27 cellular contexts compared by ENCODE assay signal in the genomic region with DNA sequence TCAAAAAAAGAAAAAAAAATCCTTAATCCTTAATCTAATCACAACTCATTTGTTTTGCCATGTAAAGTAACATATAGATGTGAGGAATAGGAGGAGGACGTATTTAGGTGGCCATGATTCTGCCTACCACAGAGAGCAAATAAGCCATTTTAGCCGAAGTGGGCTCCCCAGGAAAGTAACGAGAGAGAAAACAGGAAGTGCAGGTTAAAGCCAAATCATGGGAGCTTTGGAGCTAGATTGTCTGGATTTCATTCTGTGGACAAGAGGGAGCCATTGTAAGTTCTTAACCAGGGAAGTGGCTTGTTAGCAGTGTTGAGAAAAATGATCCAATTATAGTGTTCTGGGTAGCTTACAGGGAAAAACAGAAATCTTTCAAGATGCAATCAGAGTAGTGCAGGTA. TPM values are rescaled to one million over a fixed set of nuclear protein-coding genes. Genes with fewer than 3 reads are reported as not detected.
DNase-seq lines count a peak whose midpoint lies in the region; ATAC-seq, FAIRE-seq and TF ChIP-seq lines count a peak whose summit lies in the region.
"Had no signal": no experiment of that assay in that cellular context is flagged by ENCODE, and none has a peak within 500 bp of the region (broad histone marks: within the 10 kb centered on the region; RNA-seq: fewer than 3 reads in every experiment).

No MANE protein-coding gene starts in this region.

- H3K4me2 ChIP-seq in K562 (ENCODE audit: insufficient read depth, low read length) = no peak overlapping the region
- H3K4me2 ChIP-seq: KMS-11 had no signal

- no peaks in the 10 kb centered on the region for H3K9me3 Mint-ChIP-seq in chondrocyte (ENCODE audit: low read depth)
- H3K9me3 Mint-ChIP-seq: CD8-positive, alpha-beta memory T cell had no signal

- H3K9me3 ChIP-seq in K562 (replicated peaks; ENCODE audit: control insufficient read depth, insufficient read depth, low read depth, low read length) = no peaks in the 10 kb centered on the region
- H3K9me3 ChIP-seq: Peyer's patch had no signal

- no peak overlapping the region for H3K4me3 Mint-ChIP-seq in chondrocyte (ENCODE audit: unreplicated experiment)
- H3K4me3 Mint-ChIP-seq: CD8-positive, alpha-beta memory T cell had no signal

- no TSS peak for BruUV-seq in K562 (replicated peaks; lab: Mats Ljungman, UMichigan)

- TF ChIP-seq POLR2A in GM12891 (IDR thresholded peaks at IDR 0.05; ENCODE audit: low read depth, low read length) (no peak), K562 (conservative IDR thresholded peaks at IDR 0.05) (no peak)

- no peak overlapping the region for H3K9ac ChIP-seq in K562 (ENCODE audit: insufficient read depth in 1 of 2, low read depth in 2 of 2, low read length in 2 of 2)
- H3K9ac ChIP-seq: KMS-11 had no signal

- no peaks in the 10 kb centered on the region for H3K9me1 ChIP-seq in K562 (ENCODE audit: control insufficient read depth, insufficient read depth, low read length)

- TF ChIP-seq CTCF in K562 (IDR thresholded peaks at IDR 0.05 in 2 of 3, conservative IDR thresholded peaks at IDR 0.05 in 1 of 3; ENCODE audit: insufficient read depth in 2 of 3, low read depth in 1 of 3, low read length in 3 of 3) (no peak), chondrocyte (IDR thresholded peaks at IDR 0.05) (no peak)

- POLR2A ChIA-PET in K562 (lab: Yijun Ruan, JAX) = interaction anchor here (0.6 to 2.0 kb wide), 4 partner anchors 15 to 948 kb away, joined by 3 to 8 read pairs (median 4); no protein-coding TSS in a partner anchor

- peaks cover 4 to 11% of the 10 kb centered on the region in 2 experiments; a peak in 4 of 5 replicates for H3K4me1 ChIP-seq in K562 (replicated peaks in 1 of 2; ENCODE audit: control insufficient read depth in 2 of 2, insufficient read depth in 2 of 2, low read length in 2 of 2)

- ATAC-seq in K562 = no peak
- ATAC-seq: HCT116 had no signal

- intact Hi-C loops in K562 (cut with micrococcal nuclease) = no loop called here

- no peak overlapping the region for H3K4me3 ChIP-seq in K562
- H3K4me3 ChIP-seq: Peyer's patch had no signal

- CTCF ChIA-PET in K562 (lab: Yijun Ruan, JAX; ENCODE audit: low intra/inter-chr PET ratio) = no interaction called here

- peaks cover 19% of the 10 kb centered on the region for H3K4me1 Mint-ChIP-seq in chondrocyte (ENCODE audit: low read depth)

- H3K27me3 ChIP-seq in K562 (ENCODE audit: control insufficient read depth in 2 of 2, insufficient read depth in 2 of 2, low read length in 2 of 2) = no peaks in the 10 kb centered on the region
- H3K27me3 ChIP-seq: Peyer's patch had no signal

- FAIRE-seq in GM12891 (lab: Jason Lieb, UNC) = no peak
- no peak for FAIRE-seq in K562 (lab: Jason Lieb, UNC)
- FAIRE-seq: GM18507 had no signal

- H3K27ac ChIP-seq in K562 (ENCODE audit: extremely low read depth, low read depth, low read length) = no peak overlapping the region
- H3K27ac ChIP-seq: KMS-11, Peyer's patch had no signal

- no peaks in the 10 kb centered on the region for H3K27me3 Mint-ChIP-seq in chondrocyte (ENCODE audit: low read depth)
- H3K27me3 Mint-ChIP-seq: CD8-positive, alpha-beta memory T cell had no signal

- no peak overlapping the region for H3K27ac Mint-ChIP-seq in chondrocyte (ENCODE audit: unreplicated experiment)

- H2AFZ ChIP-seq in K562 (ENCODE audit: low read depth, low read length) = 0 out of 2 replicates have a peak overlapping the region, but pooled peaks have one; percentile 14

- peak; percentile 1 for DNase-seq in NCI-H2107 treated with DMSO at 0.1 percent for 48 hours (lab: John Stamatoyannopoulos, UW; ENCODE audit: unreplicated experiment)
- no peak for DNase-seq in NCI-H2107 (lab: John Stamatoyannopoulos, UW)
- no peak for DNase-seq in GM12891 (ENCODE audit: insufficient read length, low spot score)
- peak; percentile 9 for DNase-seq in OCI-M1 (lab: John Stamatoyannopoulos, UW)
- DNase-seq in K562 (ENCODE audit: extremely low read depth in 1 of 4, low spot score in 3 of 4) = no peak
- no peak for DNase-seq in chondrocyte (ENCODE audit: low spot score)
- no peak for DNase-seq in A172 (ENCODE audit: low spot score)
- DNase-seq: 8988T; AML-193; C1 segment of cervical spinal cord; Calu3; CD8-positive, alpha-beta memory T cell; DMS153; GOT3; NCI-H1092; NCI-H1436; NCI-H1930; NCI-H2171 treated with DMSO at 0.1 percent for 48 hours; NCI-H446; NCI-H526; NK-92 treated with Interleukin-12 subunit alpha and Interleukin-12 subunit beta, amount 100 ng/mL, for 24 hours; Peyer's patch; T-helper 1 cell had no signal

- H3K79me2 ChIP-seq in K562 (ENCODE audit: control insufficient read depth, insufficient read depth, low read length) = no peaks in the 10 kb centered on the region

- H4K20me1 ChIP-seq in K562 (replicated peaks; ENCODE audit: control insufficient read depth, insufficient read depth, low read length) = no peaks in the 10 kb centered on the region

- WGBS in K562 (ENCODE audit: insufficient coverage, low coverage, missing lambda C conversion rate) = 32% methylated on average over 3 of the region's 3 CpGs

- no peak for TF ChIP-seq RAD21 in K562 (CRISPR knock-in tag; conservative IDR thresholded peaks at IDR 0.05 in 1 of 2, IDR thresholded peaks at IDR 0.05 in 1 of 2)

- in situ Hi-C loops in K562 (cut with MboI) = no loop called here

- no peaks in the 10 kb centered on the region for H3K36me3 Mint-ChIP-seq in chondrocyte (ENCODE audit: low read depth)

- no peaks in the 10 kb centered on the region; the same call in 2 of the 3 replicates for H3K36me3 ChIP-seq in K562 (ENCODE audit: control insufficient read depth, insufficient read depth, low read length)
- H3K36me3 ChIP-seq: Peyer's patch had no signal

- no peak for TF ChIP-seq EP300 in K562 (IDR thresholded peaks at IDR 0.05; ENCODE audit: low read length)

TF ChIP-seq in GM12891, 5 proteins besides CTCF, POLR2A, EP300 and RAD21:
- TF ChIP-seq PAX5 (IDR thresholded peaks at IDR 0.05; ENCODE audit: insufficient read depth, low read length, severe bottlenecking) = no peak
- peak; percentile 67 for TF ChIP-seq SPI1 (IDR thresholded peaks at IDR 0.05; ENCODE audit: low read depth, low read length)
- TF ChIP-seq TAF1 (IDR thresholded peaks at IDR 0.05; ENCODE audit: low read depth, low read length) = no peak
- TF ChIP-seq POU2F2 (IDR thresholded peaks at IDR 0.05; ENCODE audit: low read depth, low read length) = no peak

TF ChIP-seq in K562, 482 proteins besides CTCF, POLR2A, EP300 and RAD21:
- TF ChIP-seq SPI1 (IDR thresholded peaks at IDR 0.05; ENCODE audit: borderline replicate concordance, low read depth, low read length) (peak; percentile 99), ZNF384 (IDR thresholded peaks at IDR 0.05; ENCODE audit: low read depth, low read length) (no peak)

RNA-seq across cellular contexts. Expression of gene TMOD2, which starts 9.4 kb away (rescaled TPM):
- polyA plus RNA-seq in GM12891 (2012; ENCODE audit: low read depth, missing spikeins) = 1.5 TPM
- 3.1 and 8.1 TPM in 2 replicates for total RNA-seq in K562 (2011; cell fraction: chromatin; rRNA removed; ENCODE audit: low replicate concordance)
- 0.83 and 1.4 TPM in 2 replicates for total RNA-seq in K562 (2011; cell fraction: nucleolus; rRNA removed)
- 5.7 and 14.4 TPM in 2 replicates for total RNA-seq in K562 (2011; cell fraction: nucleoplasm; rRNA removed)
- 2.2 TPM in 2 replicates for total RNA-seq in K562 (2014; rRNA removed)
- 3.8 and 4.8 TPM in 2 replicates for total RNA-seq in K562 (2014; rRNA removed; fragmentation: Illumina TruSeq; extraction: Trizol)
- 3.3 and 3.6 TPM in 2 replicates for total RNA-seq in K562 (2015; rRNA removed; fragmentation: Illumina TruSeq; extraction: Trizol)
- 3.2 and 3.4 TPM in 2 replicates for total RNA-seq in K562 (2021)
- 2.3 and 3.6 TPM in 2 replicates for polyA plus RNA-seq in K562 (2011; rRNA removed)
- polyA plus RNA-seq in K562 (2011; cell fraction: cytosol; rRNA removed) = 0.57 and 1.1 TPM in 2 replicates
- polyA plus RNA-seq in K562 (2011; cell fraction: nucleus; rRNA removed) = 2.7 and 2.9 TPM in 2 replicates
- 1.7 and 4.4 TPM in 2 replicates for polyA plus RNA-seq in K562 (2012)
- 2.7 and 3.0 TPM in 2 replicates for polyA plus RNA-seq in K562 (2014; fragmentation: Illumina TruSeq; extraction: Trizol)
- under 1 TPM; 0.49 to 0.85 TPM for polyA plus RNA-seq in K562 (2014; fragmentation: Nextera tagmentation; extraction: Ambion mirVana)
- 2.1 and 3.3 TPM in 2 replicates for polyA plus RNA-seq in K562 (2014; rRNA removed)
- 2.3 and 3.5 TPM in 2 replicates for polyA minus RNA-seq in K562 (2011; rRNA and poly(A)+ RNA removed)
- 0.91 and 1.7 TPM in 2 replicates for polyA minus RNA-seq in K562 (2011; cell fraction: cytosol; rRNA and poly(A)+ RNA removed)
- 1.8 and 1.9 TPM in 2 replicates for polyA minus RNA-seq in K562 (2011; cell fraction: nucleus; rRNA and poly(A)+ RNA removed)
- total RNA-seq in chondrocyte = 5.7 to 7.8 TPM (median 6.7 TPM) in 3 replicates
- total RNA-seq in A172 (2014; rRNA removed; shearing (Covaris generic)) = 7.0 and 7.9 TPM in 2 replicates

RNA-seq across cellular contexts. Expression of gene LYSMD2, which starts 23.4 kb away (rescaled TPM):
- 13.8 TPM for polyA plus RNA-seq in GM12891 (2012; ENCODE audit: low read depth, missing spikeins)
- total RNA-seq in K562 (2011; cell fraction: chromatin; rRNA removed; ENCODE audit: low replicate concordance) = 2.4 and 7.0 TPM in 2 replicates
- total RNA-seq in K562 (2011; cell fraction: nucleolus; rRNA removed) = 2.8 and 3.2 TPM in 2 replicates
- 3.1 and 5.4 TPM in 2 replicates for total RNA-seq in K562 (2011; cell fraction: nucleoplasm; rRNA removed)
- total RNA-seq in K562 (2014; rRNA removed) (8.8 and 10.9 TPM in 2 replicates), K562 (2014; rRNA removed; fragmentation: Illumina TruSeq; extraction: Trizol) (13.6 and 14.2 TPM in 2 replicates), K562 (2015; rRNA removed; fragmentation: Illumina TruSeq; extraction: Trizol) (11.2 and 11.3 TPM in 2 replicates), K562 (2021) (9.7 and 10.3 TPM in 2 replicates), chondrocyte (1.5 to 2.7 TPM (median 2.6 TPM) in 3 replicates)
- polyA plus RNA-seq in K562 (2011; rRNA removed) (11.3 and 30.3 TPM in 2 replicates), K562 (2014; fragmentation: Illumina TruSeq; extraction: Trizol) (7.9 and 9.5 TPM in 2 replicates), K562 (2014; fragmentation: Nextera tagmentation; extraction: Ambion mirVana) (1 to 10 TPM; 4.3 to 4.8 TPM), K562 (2014; rRNA removed) (9.8 and 10.7 TPM in 2 replicates)
- 6.9 and 16.4 TPM in 2 replicates for polyA plus RNA-seq in K562 (2011; cell fraction: cytosol; rRNA removed)
- 4.8 and 5.0 TPM in 2 replicates for polyA plus RNA-seq in K562 (2011; cell fraction: nucleus; rRNA removed)
- 11.4 and 11.6 TPM in 2 replicates for polyA plus RNA-seq in K562 (2012)
- polyA minus RNA-seq in K562 (2011; rRNA and poly(A)+ RNA removed) = 4.8 and 8.9 TPM in 2 replicates
- 2.9 and 6.2 TPM in 2 replicates for polyA minus RNA-seq in K562 (2011; cell fraction: cytosol; rRNA and poly(A)+ RNA removed)
- 2.0 and 3.6 TPM in 2 replicates for polyA minus RNA-seq in K562 (2011; cell fraction: nucleus; rRNA and poly(A)+ RNA removed)
- 25.9 and 27.3 TPM in 2 replicates for total RNA-seq in A172 (2014; rRNA removed; shearing (Covaris generic))
- total RNA-seq: G401 had no signal

Comparison
In these comparisons a context has a peak if more than half of its experiments do, and no peak if none do; other contexts are left out.
1. DNase-seq: peak in NCI-H2107 treated with DMSO at 0.1 percent for 48 hours (single experiment) and OCI-M1 (single experiment); none in NCI-H2107 (single experiment), GM12891 (single experiment), K562 (0 of 4), chondrocyte (single experiment) and A172 (single experiment).